In genomic region chr9:137970686-137971476, GRCh38 we compare ENCODE assay signal across 27 cellular contexts.
A peak's percentile ranks its signal among the peaks of the same experiment; 100 is the strongest.
DNase-seq lines count a peak whose midpoint lies in the region; ATAC-seq, FAIRE-seq and TF ChIP-seq lines count a peak whose summit lies in the region.
"Had no signal": no experiment of that assay in that cellular context is flagged by ENCODE, and none has a peak within 500 bp of the region (broad histone marks: within the 10 kb centered on the region; RNA-seq: fewer than 3 reads in every experiment).

No MANE protein-coding gene starts in this region.

- H3K36me3 ChIP-seq in kidney (ENCODE audit: control insufficient read depth in 1 of 2, insufficient read depth in 2 of 2, low read length in 2 of 2), result no peaks in the 10 kb centered on the region
- H3K36me3 ChIP-seq: ascending aorta, heart right ventricle, left lung, prostate gland, thyroid gland had no signal

- H3K9me3 ChIP-seq in kidney (ENCODE audit: control insufficient read depth in 1 of 2, low read length in 2 of 2), result no peaks in the 10 kb centered on the region
- H3K9me3 ChIP-seq: ascending aorta, heart right ventricle, left lung, prostate gland, thyroid gland had no signal

- DNase-seq in NCI-H82 (lab: John Stamatoyannopoulos, UW), result peak; percentile 6
- DNase-seq in NCI-H82 treated with DMSO at 0.1 percent for 48 hours (lab: John Stamatoyannopoulos, UW; ENCODE audit: unreplicated experiment), result no peak
- peak; percentile 13 for DNase-seq in D341Med (ENCODE audit: low spot score)
- peak; percentile 54 for DNase-seq in kidney
- peak; percentile 39 for DNase-seq in sciatic nerve (ENCODE audit: low spot score)
- no peak for DNase-seq in DMS153 (lab: John Stamatoyannopoulos, UW)
- DNase-seq: activated CD8-positive, alpha-beta T cell treated with anti-CD3 and anti-CD28 coated beads for 36 hours; activated naive CD4-positive, alpha-beta T cell treated with anti-CD3 and anti-CD28 coated beads, Interleukin-2, amount 50 U/mL, for 16 hours; activated T-cell treated with anti-CD3 and anti-CD28 coated beads, Interleukin-2, amount 50 U/mL, for 1 hour; AML-193; CD8-positive, alpha-beta memory T cell; heart right ventricle; midbrain; NCI-H1092; NCI-H2029; NCI-H446 treated with DMSO at 0.1 percent for 48 hours; stimulated activated CD4-positive, alpha-beta T cell treated with anti-CD3 and anti-CD28 coated beads, Interleukin-2, amount 100 ng/mL, for 48 hours; stimulated activated naive B cell treated with anti-CD40 and anti-IgM and Interleukin-4, amounts not matched to agents 10 μg/mL and 1 μg/mL and 100 μg/mL, for 72 hours; T-helper 9 cell; thyroid gland had no signal

- no peak overlapping the region for H3K27ac ChIP-seq in kidney (ENCODE audit: low read depth in 2 of 2, low read length in 2 of 2)
- H3K27ac ChIP-seq: ascending aorta, dorsolateral prefrontal cortex, heart right ventricle, left lung, prostate gland, thyroid gland had no signal

- intact Hi-C loops in kidney (cut with DNase I) (no loop called here), sciatic nerve (cut with DNase I) (no loop called here)

- no peak overlapping the region for H3K4me3 ChIP-seq in kidney (ENCODE audit: low read length in 2 of 2)
- H3K4me3 ChIP-seq: ascending aorta, dorsolateral prefrontal cortex, heart right ventricle, left lung, prostate gland, smooth muscle cell, thyroid gland had no signal

- no peaks in the 10 kb centered on the region for H3K4me1 ChIP-seq in kidney (ENCODE audit: control insufficient read depth in 1 of 2, insufficient read depth in 1 of 2, low read depth in 1 of 2, low read length in 2 of 2)
- H3K4me1 ChIP-seq: ascending aorta, heart right ventricle, left lung, prostate gland, thyroid gland had no signal

- ATAC-seq in sciatic nerve, result no peak
- no peak for ATAC-seq in GM21367 (IDR thresholded peaks at IDR 0.05; ENCODE audit: unreplicated experiment)
- no peak for ATAC-seq in GM18909 (IDR thresholded peaks at IDR 0.05; ENCODE audit: poor library complexity, unreplicated experiment)
- ATAC-seq: activated CD8-positive, alpha-beta T cell treated with anti-CD3 and anti-CD28 coated beads for 36 hours; heart right ventricle; left lung; stimulated activated naive B cell treated with anti-CD40 and anti-IgM and Interleukin-4, amounts not matched to agents 10 μg/mL and 1 μg/mL and 100 μg/mL, for 72 hours had no signal

- no peak for FAIRE-seq in kidney (lab: Jason Lieb, UNC)

- H3K9ac ChIP-seq in kidney (ENCODE audit: low read length in 2 of 2), result no peak overlapping the region

- TF ChIP-seq CTCF in kidney (IDR thresholded peaks at IDR 0.05; ENCODE audit: borderline replicate concordance, extremely low read depth, insufficient read depth), result no peak

Comparison
In these comparisons a context has a peak if more than half of its experiments do, and no peak if none do; other contexts are left out.
1. DNase-seq: peak in NCI-H82 (single experiment), D341Med (single experiment), kidney (single experiment) and sciatic nerve (single experiment); none in NCI-H82 treated with DMSO at 0.1 percent for 48 hours (single experiment) and DMS153 (single experiment).